23 cellular contexts compared by ENCODE assay signal in genomic region chr2:22903616-22904015, GRCh38.
"Had no signal": no experiment of that assay in that cellular context is flagged by ENCODE, and none has a peak within 500 bp of the region (broad histone marks: within the 10 kb centered on the region; RNA-seq: fewer than 3 reads in every experiment).

No MANE protein-coding gene starts in this region.

- H3K79me2 ChIP-seq: parathyroid adenoma had no signal

- H3K4me2 ChIP-seq: neural progenitor cell, smooth muscle cell had no signal

- H3K4me3 ChIP-seq: neural progenitor cell, ovary, psoas muscle, right lobe of liver, sigmoid colon, smooth muscle cell, spleen, stomach, thoracic aorta, thyroid gland, tibial nerve, upper lobe of right lung, uterus had no signal

- ATAC-seq: naive thymus-derived CD4-positive, alpha-beta T cell; natural killer cell; psoas muscle; right cardiac atrium; stimulated activated effector memory CD8-positive, alpha-beta T cell treated with anti-CD3 and anti-CD28 coated beads, Interleukin-12 subunit alpha, Interleukin-12 subunit beta, amount 100 ng/mL, for 72 hours; stimulated activated naive B cell treated with anti-CD40 and anti-IgM and Interleukin-4, amounts not matched to agents 10 μg/mL and 1 μg/mL and 100 μg/mL, for 72 hours had no signal

- H3K27ac ChIP-seq: neural progenitor cell, ovary, parathyroid adenoma, psoas muscle, sigmoid colon, spleen, stomach, thoracic aorta, thyroid gland, tibial nerve, upper lobe of right lung, uterus had no signal

- H3K9ac ChIP-seq: neural progenitor cell, parathyroid adenoma had no signal

- DNase-seq: naive thymus-derived CD4-positive, alpha-beta T cell; natural killer cell; occipital lobe; sigmoid colon; spleen; stimulated activated CD4-positive, alpha-beta T cell treated with anti-CD3 and anti-CD28 coated beads, Interleukin-1b, Interleukin-23, amount 100 ng/mL, for 48 hours; stimulated activated CD4-positive, alpha-beta T cell treated with anti-CD3 and anti-CD28 coated beads, Interleukin-4, amount 100 ng/mL, for 24 hours; stimulated activated naive B cell treated with anti-CD40 and anti-IgM and Interleukin-4, amounts not matched to agents 10 μg/mL and 1 μg/mL and 100 μg/mL, for 72 hours; stimulated activated naive CD4-positive, alpha-beta T cell treated with Interleukin-2 at 50 U/mL for 16 hours had no signal

- H3K36me3 ChIP-seq: neural progenitor cell, ovary, right lobe of liver, sigmoid colon, spleen, stomach, thoracic aorta, thyroid gland, tibial nerve, upper lobe of right lung, uterus had no signal

- H3K27me3 ChIP-seq: neural progenitor cell, ovary, right lobe of liver, sigmoid colon, spleen, stomach, thyroid gland, tibial nerve, upper lobe of right lung, uterus had no signal

- H3K9me3 ChIP-seq: ovary, psoas muscle, right lobe of liver, sigmoid colon, spleen, stomach, thoracic aorta, thyroid gland, tibial nerve, upper lobe of right lung, uterus had no signal

- H3K4me1 ChIP-seq: neural progenitor cell, parathyroid adenoma, psoas muscle, sigmoid colon, spleen, stomach, tibial nerve, upper lobe of right lung, uterus had no signal

- H2AFZ ChIP-seq: parathyroid adenoma had no signal
